14 cellular contexts compared by ENCODE assay signal in the genomic region with DNA sequence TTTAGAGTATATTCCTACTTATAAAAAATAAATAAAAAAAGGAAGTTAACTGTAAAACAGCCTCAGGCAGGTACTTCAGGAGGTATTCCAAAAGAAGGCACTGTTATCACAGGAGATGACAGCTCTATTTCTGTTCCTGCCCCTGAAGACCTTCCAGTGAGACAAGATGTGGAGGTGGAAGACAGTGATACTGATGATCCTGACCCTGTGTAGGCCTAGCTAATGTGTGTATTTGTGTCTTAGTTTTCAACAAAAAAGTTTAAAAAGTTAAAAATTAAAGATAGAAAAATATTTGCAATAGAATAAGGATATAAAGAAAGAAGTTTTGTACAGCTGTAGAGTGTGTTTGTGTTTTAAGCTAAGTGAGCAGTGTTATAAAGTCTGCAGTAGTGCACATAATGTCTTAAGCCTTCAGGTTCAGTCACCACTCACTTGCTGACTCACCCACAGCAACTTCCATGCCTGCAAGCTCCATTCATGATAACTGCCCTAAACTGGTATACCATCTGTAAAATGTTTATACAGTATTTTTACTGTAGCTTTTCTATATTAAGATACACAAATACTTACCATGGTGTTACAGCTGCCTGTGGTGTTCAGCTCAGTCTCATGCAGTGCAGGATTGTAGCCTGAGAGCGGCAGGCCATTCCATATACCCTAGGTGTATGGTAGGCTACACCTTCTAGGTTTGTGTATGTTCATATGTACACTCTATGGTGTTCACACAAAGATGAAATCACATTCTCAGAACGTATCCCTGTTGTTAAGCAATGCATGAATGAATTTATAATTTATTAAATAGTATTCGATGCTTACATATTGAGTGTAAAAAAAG.
DNase-seq lines count a peak whose midpoint lies in the region; ATAC-seq and TF ChIP-seq lines count a peak whose summit lies in the region.
"Had no signal": no experiment of that assay in that cellular context is flagged by ENCODE, and none has a peak within 500 bp of the region (broad histone marks: within the 10 kb centered on the region; RNA-seq: fewer than 3 reads in every experiment).

No MANE protein-coding gene starts in this region.

- H3K4me2 ChIP-seq in MM.1S (ENCODE audit: low read depth, low read length): no peak overlapping the region
- H3K4me2 ChIP-seq: KMS-11 had no signal

- TF ChIP-seq CTCF in AG10803 (conservative IDR thresholded peaks at IDR 0.05; ENCODE audit: low read length) (no peak), MM.1S (IDR thresholded peaks at IDR 0.05; ENCODE audit: low read length) (no peak), brain microvascular endothelial cell (IDR thresholded peaks at IDR 0.05; ENCODE audit: low read depth, low read length, missing control alignments) (peak; percentile 14)

- ATAC-seq in aorta (ENCODE audit: low FRiP score) (no peak), HG03108 (IDR thresholded peaks at IDR 0.05; ENCODE audit: unreplicated experiment) (no peak)
- ATAC-seq: GM12878 had no signal

- no peaks in the 10 kb centered on the region for H3K36me3 ChIP-seq in MM.1S (replicated peaks; ENCODE audit: insufficient read depth, low read length)
- H3K36me3 ChIP-seq in brain microvascular endothelial cell (replicated peaks): no peaks in the 10 kb centered on the region
- no peaks in the 10 kb centered on the region for H3K36me3 ChIP-seq in aorta (ENCODE audit: control insufficient read depth in 1 of 2, insufficient read depth in 2 of 2, low read length in 1 of 2)
- H3K36me3 ChIP-seq: suprapubic skin had no signal

- no peaks in the 10 kb centered on the region for H4K20me1 ChIP-seq in MM.1S (ENCODE audit: insufficient read depth, low read length)

- no peaks in the 10 kb centered on the region for H3K27me3 ChIP-seq in MM.1S (replicated peaks; ENCODE audit: insufficient read depth, low read length)
- H3K27me3 ChIP-seq in brain microvascular endothelial cell (replicated peaks): no peaks in the 10 kb centered on the region
- H3K27me3 ChIP-seq in aorta (ENCODE audit: control insufficient read depth in 1 of 2, insufficient read depth in 2 of 2, low read length in 1 of 2): no peaks in the 10 kb centered on the region
- H3K27me3 ChIP-seq: suprapubic skin had no signal

- H3K9me2 ChIP-seq in MM.1S (replicated peaks; ENCODE audit: insufficient read depth, low read length): no peaks in the 10 kb centered on the region

- H2AFZ ChIP-seq in MM.1S (ENCODE audit: low read length): no peak overlapping the region

- DNase-seq in AG10803 (ENCODE audit: low read depth): peak; percentile 80
- peak; percentile 9 for DNase-seq in MM.1S
- peak; percentile 90 for DNase-seq in brain microvascular endothelial cell
- DNase-seq in kidney tubule cell (ENCODE audit: low spot score): peak; percentile 65
- DNase-seq in activated CD8-positive, alpha-beta memory T cell treated with anti-CD3 and anti-CD28 coated beads, Interleukin-2, amount 50 U/mL, for 48 hours: no peak
- DNase-seq in activated CD4-positive, alpha-beta T cell treated with anti-CD3 and anti-CD28 coated beads for 4 hours: no peak
- no peak for DNase-seq in aorta
- DNase-seq: natural killer cell; NCI-H774; stimulated activated CD4-positive, alpha-beta T cell treated with anti-CD3 and anti-CD28 coated beads, Interleukin-4, amount 100 ng/mL, for 4 hours had no signal

- H3K9ac ChIP-seq in MM.1S (ENCODE audit: low read length): no peak overlapping the region
- H3K9ac ChIP-seq: KMS-11 had no signal

- H3K79me2 ChIP-seq in MM.1S (ENCODE audit: low read length): 0 out of 2 replicates have a peak, but pooled peaks cover 2% of the 10 kb centered on the region

- intact Hi-C loops in aorta (cut with DNase I): no loop called here

- no peaks in the 10 kb centered on the region for H3F3A ChIP-seq in MM.1S (ENCODE audit: insufficient read depth, low read length)

- H3K4me3 ChIP-seq in AG10803 (ENCODE audit: low read length) (no peak overlapping the region), MM.1S (ENCODE audit: low read length) (no peak overlapping the region), brain microvascular endothelial cell (ENCODE audit: low read depth, low read length) (no peak overlapping the region), aorta (ENCODE audit: low read length in 2 of 2) (no peak overlapping the region)
- H3K4me3 ChIP-seq: GM12878, suprapubic skin had no signal

- in situ Hi-C loops in brain microvascular endothelial cell (cut with HindIII; ENCODE audit: low pct_ligation_motif_present, low sequenced_read_pairs): no loop called here

- WGBS in aorta, 2 donors: 81 to 84% methylated on average over 3 of the region's 3 CpGs

- H3K9me3 ChIP-seq in MM.1S (replicated peaks; ENCODE audit: insufficient read depth, low read length) (no peaks in the 10 kb centered on the region), aorta (ENCODE audit: control insufficient read depth, low read length) (no peaks in the 10 kb centered on the region)
- H3K9me3 ChIP-seq: suprapubic skin had no signal

- no peak overlapping the region for H3K27ac ChIP-seq in MM.1S (ENCODE audit: low read length)
- peak overlapping the region; percentile 67 for H3K27ac ChIP-seq in brain microvascular endothelial cell
- H3K27ac ChIP-seq in aorta (ENCODE audit: low read depth in 1 of 2, low read length in 2 of 2): no peak overlapping the region
- H3K27ac ChIP-seq: KMS-11, suprapubic skin had no signal

- no peaks in the 10 kb centered on the region for H3K4me1 ChIP-seq in MM.1S (ENCODE audit: low read length)
- H3K4me1 ChIP-seq in aorta (ENCODE audit: control insufficient read depth in 1 of 2, insufficient read depth in 2 of 2, low read length in 2 of 2): peaks cover 3 to 7% of the 10 kb centered on the region in 2 donors

Comparison
In these comparisons a context has a peak if more than half of its experiments do, and no peak if none do; other contexts are left out.
1. DNase-seq: peak in AG10803 (single experiment), MM.1S (single experiment), brain microvascular endothelial cell (single experiment) and kidney tubule cell (single experiment); none in activated CD8-positive, alpha-beta memory T cell treated with anti-CD3 and anti-CD28 coated beads, Interleukin-2, amount 50 U/mL, for 48 hours (single experiment), activated CD4-positive, alpha-beta T cell treated with anti-CD3 and anti-CD28 coated beads for 4 hours (0 of 2) and aorta (0 of 2).